7 cellular contexts compared by ENCODE assay signal in genomic region chr4:86939737-86940141, GRCh38. TPM values are rescaled to one million over a fixed set of nuclear protein-coding genes. Genes with fewer than 3 reads are reported as not detected.
A peak's percentile ranks its signal among the peaks of the same experiment; 100 is the strongest.
DNase-seq lines count a peak whose midpoint lies in the region; ATAC-seq lines count a peak whose summit lies in the region.

No MANE protein-coding gene starts in this region.

- H4K91ac ChIP-seq in mesenchymal stem cell (ENCODE audit: low read length): no peak overlapping the region

- no peak overlapping the region for H3K23ac ChIP-seq in mesenchymal stem cell (ENCODE audit: low read length in 2 of 2)

- WGBS in mesenchymal stem cell: 91% methylated on average over 5 of the region's 5 CpGs

- no peak overlapping the region for H4K8ac ChIP-seq in mesenchymal stem cell (ENCODE audit: low read length)

- no peak overlapping the region for H2AFZ ChIP-seq in mesenchymal stem cell (ENCODE audit: low read depth, low read length)

- H3K27ac ChIP-seq in SK-N-MC: peak overlapping the region; percentile 86; the same call in 1 of the 2 replicates
- no peak overlapping the region for H3K27ac ChIP-seq in mesenchymal stem cell (ENCODE audit: low read length, poor library complexity, severe bottlenecking)

- H3K18ac ChIP-seq in mesenchymal stem cell (ENCODE audit: low read depth in 1 of 2, low read length in 2 of 2): peak overlapping the region in 1 of 2 experiments; percentile 18

- no peak overlapping the region for H3K4ac ChIP-seq in mesenchymal stem cell (ENCODE audit: low read depth in 1 of 2, low read length in 2 of 2)

- H3K9me3 ChIP-seq in SK-N-MC (ENCODE audit: low read depth, low read length) (no peaks in the 10 kb centered on the region), mesenchymal stem cell (ENCODE audit: control insufficient read depth, low read length) (no peaks in the 10 kb centered on the region)

- no peak overlapping the region for H3K9ac ChIP-seq in SK-N-MC (ENCODE audit: insufficient read length)
- H3K9ac ChIP-seq in mesenchymal stem cell (ENCODE audit: low read length): no peak overlapping the region

- H3K4me1 ChIP-seq in mesenchymal stem cell (ENCODE audit: control insufficient read depth, insufficient read depth, low read depth, low read length): peaks cover 3% of the 10 kb centered on the region

- H2BK15ac ChIP-seq in mesenchymal stem cell (ENCODE audit: low read depth, poor library complexity, severe bottlenecking): no peak overlapping the region

- H3K27me3 ChIP-seq in mesenchymal stem cell (ENCODE audit: control insufficient read depth in 1 of 2, insufficient read depth in 1 of 2, low read length in 2 of 2): no peaks in the 10 kb centered on the region

- no peak for DNase-seq in SK-N-MC (ENCODE audit: low read depth, low spot score)
- DNase-seq in mesenchymal stem cell: no peak
- no peak for DNase-seq in midbrain (lab: John Stamatoyannopoulos, UW)
- no peak for DNase-seq in HuH-7 (ENCODE audit: low spot score)
- DNase-seq in GF-D8 (lab: John Stamatoyannopoulos, UW): no peak

- peaks cover 14% of the 10 kb centered on the region for H3K79me1 ChIP-seq in mesenchymal stem cell (replicated peaks; ENCODE audit: low read length, poor library complexity, severe bottlenecking)

- no peak overlapping the region for H2BK120ac ChIP-seq in mesenchymal stem cell (ENCODE audit: low read depth, low read length)

- H2BK12ac ChIP-seq in mesenchymal stem cell (ENCODE audit: low read length in 2 of 2): peak overlapping the region; percentile 37 to 86

- ATAC-seq in GM19023 (IDR thresholded peaks at IDR 0.05; ENCODE audit: unreplicated experiment) (peak; percentile 52), HG02759 (IDR thresholded peaks at IDR 0.05; ENCODE audit: unreplicated experiment) (peak; percentile 57)

- no peak overlapping the region for H3K4me2 ChIP-seq in mesenchymal stem cell (ENCODE audit: low read length, poor library complexity, severe bottlenecking)

- H3K4me3 ChIP-seq in SK-N-MC: peak overlapping the region; percentile 61; the same call in 1 of the 2 replicates
- no peak overlapping the region for H3K4me3 ChIP-seq in mesenchymal stem cell (ENCODE audit: insufficient read depth in 1 of 2, low read depth in 1 of 2, low read length in 2 of 2)

- no peak overlapping the region for H3K14ac ChIP-seq in mesenchymal stem cell (ENCODE audit: low read length in 2 of 2)

- no peak overlapping the region for H2AK5ac ChIP-seq in mesenchymal stem cell (ENCODE audit: low read length, severe bottlenecking)

- H3K36me3 ChIP-seq in SK-N-MC (ENCODE audit: insufficient read depth, low read length) (no peaks in the 10 kb centered on the region), mesenchymal stem cell (ENCODE audit: control insufficient read depth in 1 of 2, insufficient read depth in 2 of 2, low read depth in 1 of 2, low read length in 2 of 2) (no peaks in the 10 kb centered on the region)

- no peak overlapping the region for H2BK5ac ChIP-seq in mesenchymal stem cell (ENCODE audit: low read depth, low read length, poor library complexity, severe bottlenecking)

RNA-seq across cellular contexts. Expression of gene AFF1, which starts 4.9 kb away (rescaled TPM):
- 20.2 TPM for polyA plus RNA-seq in mesenchymal stem cell (2013, experiment 1 of 2)
- polyA plus RNA-seq in mesenchymal stem cell (2013, experiment 2 of 2): 18.9 TPM

RNA-seq across cellular contexts. Expression of gene C4orf36, which starts 47.5 kb away (rescaled TPM):
- 0.50 TPM for polyA plus RNA-seq in mesenchymal stem cell (2013, experiment 1 of 2)
- polyA plus RNA-seq in mesenchymal stem cell (2013, experiment 2 of 2): 0.12 TPM
